ENCODE assay signal across 20 cellular contexts in the genomic region with DNA sequence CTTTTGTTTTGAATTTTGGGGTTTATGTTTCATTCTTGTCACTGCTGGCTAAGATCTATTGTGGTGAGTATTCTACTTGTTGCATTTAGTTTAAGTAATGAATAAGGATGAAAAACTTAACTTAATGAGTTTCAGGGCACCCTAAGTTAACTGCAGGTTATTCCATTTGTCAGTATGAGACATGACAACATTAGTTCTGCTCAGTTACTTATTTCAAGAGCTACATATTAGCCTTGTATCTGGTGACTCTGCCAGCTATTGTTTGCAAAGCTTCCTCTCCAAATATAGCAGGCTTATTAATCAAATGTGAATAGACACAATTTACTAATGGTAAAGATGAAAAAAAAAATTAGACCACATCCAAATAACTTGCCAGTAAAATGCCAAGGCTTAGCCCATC.
DNase-seq lines count a peak whose midpoint lies in the region; ATAC-seq, FAIRE-seq and TF ChIP-seq lines count a peak whose summit lies in the region.
"Had no signal": no experiment of that assay in that cellular context is flagged by ENCODE, and none has a peak within 500 bp of the region (broad histone marks: within the 10 kb centered on the region; RNA-seq: fewer than 3 reads in every experiment).

No MANE protein-coding gene starts in this region.

- H3K9me3 ChIP-seq in GM12878 (replicated peaks; ENCODE audit: control insufficient read depth, insufficient read depth, low read length) (no peaks in the 10 kb centered on the region), sigmoid colon (no peaks in the 10 kb centered on the region), smooth muscle cell (replicated peaks; ENCODE audit: low read depth) (no peaks in the 10 kb centered on the region)
- H3K9me3 ChIP-seq in naive thymus-derived CD4-positive, alpha-beta T cell (ENCODE audit: control insufficient read depth in 2 of 3, low read length in 3 of 3), result no peaks in the 10 kb centered on the region
- H3K9me3 ChIP-seq: A549, BE2C had no signal

- RAD21 ChIA-PET in GM12878 (lab: Charles Lee; ENCODE audit: unreplicated experiment), result interaction anchor here (0.7 to 1.0 kb wide), 2 partner anchors 57 to 171 kb away, joined by 3 read pairs; no protein-coding TSS in a partner anchor

- no peak for DNase-seq in activated CD4-positive, alpha-beta T cell treated with anti-CD3 and anti-CD28 coated beads, Interleukin-2, amount 10 ng/mL, durations not matched to agents 7 days and 5 days
- no peak for DNase-seq in activated CD4-positive, alpha-beta T cell treated with anti-CD3 and anti-CD28 coated beads for 48 hours
- DNase-seq in GM12878 (ENCODE audit: low read depth, low spot score), result no peak
- DNase-seq in renal cortical epithelial cell (ENCODE audit: low read depth), result peak; percentile 86
- DNase-seq in sigmoid colon, result no peak
- DNase-seq in naive thymus-derived CD4-positive, alpha-beta T cell, result no peak
- no peak for DNase-seq in smooth muscle cell (lab: John Stamatoyannopoulos, UW; ENCODE audit: unreplicated experiment)
- DNase-seq: BE2C; CD8-positive, alpha-beta T cell; COR-L47; DMS153; GF-D8; HCEC 1CT; HFFc6 had no signal

- H2AFZ ChIP-seq in GM12878 (ENCODE audit: control insufficient read depth, low read depth, low read length) (no peak overlapping the region), smooth muscle cell (ENCODE audit: low read depth) (no peak overlapping the region)

- H3K79me2 ChIP-seq in GM12878 (ENCODE audit: control insufficient read depth, insufficient read depth, low read length) (no peaks in the 10 kb centered on the region), smooth muscle cell (ENCODE audit: low read depth) (no peaks in the 10 kb centered on the region)

- H4K20me1 ChIP-seq in GM12878 (ENCODE audit: control insufficient read depth, insufficient read depth) (no peaks in the 10 kb centered on the region), smooth muscle cell (ENCODE audit: low read depth) (no peaks in the 10 kb centered on the region)

- H3K4me3 ChIP-seq in GM12878, result no peak overlapping the region
- no peak overlapping the region for H3K4me3 ChIP-seq in sigmoid colon
- no peak overlapping the region for H3K4me3 ChIP-seq in naive thymus-derived CD4-positive, alpha-beta T cell (ENCODE audit: low read length)
- H3K4me3 ChIP-seq in smooth muscle cell, result no peak overlapping the region
- H3K4me3 ChIP-seq: A549 had no signal

- peaks cover 3% of the 10 kb centered on the region; the same call in 1 of the 2 replicates for H3K4me1 ChIP-seq in GM12878 (ENCODE audit: control insufficient read depth, insufficient read depth, low read length)
- no peaks in the 10 kb centered on the region for H3K4me1 ChIP-seq in sigmoid colon
- H3K4me1 ChIP-seq in naive thymus-derived CD4-positive, alpha-beta T cell (ENCODE audit: control insufficient read depth in 2 of 2, insufficient read depth in 2 of 2, low read length in 2 of 2), result no peaks in the 10 kb centered on the region
- no peaks in the 10 kb centered on the region for H3K4me1 ChIP-seq in smooth muscle cell (ENCODE audit: low read depth)
- H3K4me1 ChIP-seq: A549, BE2C had no signal

- H3K9me3 Mint-ChIP-seq in activated CD4-positive, alpha-beta T cell treated with anti-CD3 and anti-CD28 coated beads, Interleukin-2, amount 10 ng/mL, durations not matched to agents 7 days and 5 days, result no peaks in the 10 kb centered on the region
- no peaks in the 10 kb centered on the region for H3K9me3 Mint-ChIP-seq in naive thymus-derived CD4-positive, alpha-beta T cell
- H3K9me3 Mint-ChIP-seq: CD8-positive, alpha-beta T cell; HFFc6 had no signal

- H3K27me3 Mint-ChIP-seq in activated CD4-positive, alpha-beta T cell treated with anti-CD3 and anti-CD28 coated beads, Interleukin-2, amount 10 ng/mL, durations not matched to agents 7 days and 5 days, result no peaks in the 10 kb centered on the region
- H3K27me3 Mint-ChIP-seq in naive thymus-derived CD4-positive, alpha-beta T cell, result no peaks in the 10 kb centered on the region

- H3K36me3 Mint-ChIP-seq in activated CD4-positive, alpha-beta T cell treated with anti-CD3 and anti-CD28 coated beads, Interleukin-2, amount 10 ng/mL, durations not matched to agents 7 days and 5 days (ENCODE audit: low read depth), result peaks cover 24% of the 10 kb centered on the region
- peaks cover 5 to 42% (median 27%) of the 10 kb centered on the region in 5 donors for H3K36me3 Mint-ChIP-seq in naive thymus-derived CD4-positive, alpha-beta T cell

- no peaks in the 10 kb centered on the region for H3F3A ChIP-seq in smooth muscle cell (ENCODE audit: low read depth)

- TF ChIP-seq CTCF in GM12878 (IDR thresholded peaks at IDR 0.05 in 2 of 3, conservative IDR thresholded peaks at IDR 0.05 in 1 of 3; ENCODE audit: control insufficient read depth in 2 of 3, extremely low read depth in 1 of 3, insufficient read depth in 1 of 3, low read depth in 3 of 3, low read length in 3 of 3) (no peak), sigmoid colon (IDR thresholded peaks at IDR 0.05) (no peak), smooth muscle cell (IDR thresholded peaks at IDR 0.05; ENCODE audit: borderline replicate concordance, insufficient read depth, poor library complexity, severe bottlenecking) (no peak)

- CTCF ChIA-PET in activated CD4-positive, alpha-beta T cell treated with anti-CD3 and anti-CD28 coated beads, Interleukin-2, amount 10 ng/mL, durations not matched to agents 7 days and 5 days (lab: Charles Lee), result interaction anchor here (1.1 to 1.5 kb wide), 2 partner anchors 9 to 13 kb away, joined by 3 to 4 read pairs; no protein-coding TSS in a partner anchor
- CTCF ChIA-PET in GM12878 (lab: Yijun Ruan, JAX), result interaction anchor here (0.5 to 1.3 kb wide), 5 partner anchors 10 to 1140 kb away, joined by 3 read pairs; no protein-coding TSS in a partner anchor
- CTCF ChIA-PET in naive thymus-derived CD4-positive, alpha-beta T cell (lab: Charles Lee), result no interaction called here

- peak overlapping the region; percentile 13 for H3K27ac Mint-ChIP-seq in activated CD4-positive, alpha-beta T cell treated with anti-CD3 and anti-CD28 coated beads, Interleukin-2, amount 10 ng/mL, durations not matched to agents 7 days and 5 days
- H3K27ac Mint-ChIP-seq in naive thymus-derived CD4-positive, alpha-beta T cell, result peak overlapping the region in 3 of 9 donors; percentile 43 to 71 (median 58)
- H3K27ac Mint-ChIP-seq: CD8-positive, alpha-beta T cell; HFFc6 had no signal

- ATAC-seq in GM12878, result peak; percentile 32; the same call in 2 of the 3 replicates
- no peak for ATAC-seq in naive thymus-derived CD4-positive, alpha-beta T cell
- ATAC-seq: A549; CD8-positive, alpha-beta T cell; HepG2 had no signal

- H3K4me1 Mint-ChIP-seq in activated CD4-positive, alpha-beta T cell treated with anti-CD3 and anti-CD28 coated beads, Interleukin-2, amount 10 ng/mL, durations not matched to agents 7 days and 5 days, result peaks cover 3% of the 10 kb centered on the region
- H3K4me1 Mint-ChIP-seq in naive thymus-derived CD4-positive, alpha-beta T cell, result peaks cover 0 to 45% (median 29%) of the 10 kb centered on the region in 7 donors

- intact Hi-C loops in GM12878 (cut with micrococcal nuclease; ENCODE audit: unreplicated experiment) (no loop called here), sigmoid colon (cut with DNase I) (no loop called here)
- intact Hi-C loops in naive thymus-derived CD4-positive, alpha-beta T cell (cut with micrococcal nuclease), result loop anchor here (2.0 to 10.0 kb wide), 3 partner anchors 15 to 641 kb away; a partner anchor contains a TSS

- no TSS peak for BruUV-seq in GM12878 (replicated peaks; lab: Mats Ljungman, UMichigan)

- TF ChIP-seq RAD21 in GM12878 (IDR thresholded peaks at IDR 0.05; ENCODE audit: insufficient read depth, low read depth, low read length), result no peak

- POLR2A ChIA-PET in activated CD4-positive, alpha-beta T cell treated with anti-CD3 and anti-CD28 coated beads, Interleukin-2, amount 10 ng/mL, durations not matched to agents 7 days and 5 days (lab: Charles Lee), result no interaction called here
- POLR2A ChIA-PET in GM12878 (lab: Charles Lee), result interaction anchor here (0.5 to 1.5 kb wide), 2 partner anchors 19 to 391 kb away, joined by 3 to 5 read pairs; no protein-coding TSS in a partner anchor
- POLR2A ChIA-PET in naive thymus-derived CD4-positive, alpha-beta T cell (lab: Charles Lee), result no interaction called here

- TF ChIP-seq POLR2A in GM12878 (IDR thresholded peaks at IDR 0.05; ENCODE audit: low read depth, low read length), result no peak
- TF ChIP-seq POLR2A in sigmoid colon (IDR thresholded peaks at IDR 0.05), result no peak

- H3K27me3 ChIP-seq in GM12878 (replicated peaks in 1 of 2; ENCODE audit: control insufficient read depth in 2 of 2, insufficient read depth in 2 of 2, low read length in 1 of 2), result no peaks in the 10 kb centered on the region
- H3K27me3 ChIP-seq in sigmoid colon, result no peaks in the 10 kb centered on the region
- no peaks in the 10 kb centered on the region for H3K27me3 ChIP-seq in naive thymus-derived CD4-positive, alpha-beta T cell (ENCODE audit: control insufficient read depth in 2 of 2, insufficient read depth in 2 of 2, low read length in 2 of 2)
- H3K27me3 ChIP-seq in smooth muscle cell (ENCODE audit: low read depth), result no peaks in the 10 kb centered on the region
- H3K27me3 ChIP-seq: BE2C had no signal

- H3K36me3 ChIP-seq in GM12878 (ENCODE audit: control insufficient read depth in 2 of 2, insufficient read depth in 2 of 2, low read length in 1 of 2) (no peaks in the 10 kb centered on the region), sigmoid colon (no peaks in the 10 kb centered on the region), smooth muscle cell (ENCODE audit: low read depth) (no peaks in the 10 kb centered on the region)
- H3K36me3 ChIP-seq in naive thymus-derived CD4-positive, alpha-beta T cell (ENCODE audit: control insufficient read depth in 2 of 3, insufficient read depth in 3 of 3, low read length in 3 of 3), result peaks cover 0 to 7% (median 5%) of the 10 kb centered on the region in 3 experiments
- H3K36me3 ChIP-seq: BE2C had no signal

- H3K9ac ChIP-seq in GM12878 (ENCODE audit: control insufficient read depth, insufficient read depth, low read length), result no peak overlapping the region
- no peak overlapping the region for H3K9ac ChIP-seq in smooth muscle cell (ENCODE audit: low read depth)

- SMC1A ChIA-PET in GM12878 (lab: Charles Lee; ENCODE audit: uncharacterized antibody, unreplicated experiment), result interaction anchor here (0.5 to 1.5 kb wide), 12 partner anchors 10 to 726 kb away, joined by 3 to 6 read pairs (median 3); no protein-coding TSS in a partner anchor

- H3K27ac ChIP-seq in GM12878 (ENCODE audit: control insufficient read depth, insufficient read depth) (no peak overlapping the region), sigmoid colon (no peak overlapping the region), smooth muscle cell (ENCODE audit: low read depth) (no peak overlapping the region)
- H3K27ac ChIP-seq in naive thymus-derived CD4-positive, alpha-beta T cell (ENCODE audit: low read depth, low read length), result no peak overlapping the region
- H3K27ac ChIP-seq: A549, C4-2B had no signal

- in situ Hi-C loops in GM12878 (cut with MboI), result no loop called here

- no peak for FAIRE-seq in GM12878 (lab: Jason Lieb, UNC)
- peak; percentile 99 for FAIRE-seq in islet of Langerhans (lab: Jason Lieb, UNC)
- FAIRE-seq: A549, D721Med, HepG2, HTR-8/SVneo had no signal

- no peak overlapping the region for H3K4me3 Mint-ChIP-seq in activated CD4-positive, alpha-beta T cell treated with anti-CD3 and anti-CD28 coated beads, Interleukin-2, amount 10 ng/mL, durations not matched to agents 7 days and 5 days
- no peak overlapping the region for H3K4me3 Mint-ChIP-seq in naive thymus-derived CD4-positive, alpha-beta T cell
- H3K4me3 Mint-ChIP-seq: CD8-positive, alpha-beta T cell; HFFc6 had no signal

- TF ChIP-seq EP300 in GM12878 (IDR thresholded peaks at IDR 0.05; ENCODE audit: borderline replicate concordance in 1 of 2, control insufficient read depth in 1 of 2, low read depth in 2 of 2, low read length in 2 of 2), result no peak
- TF ChIP-seq EP300 in sigmoid colon (IDR thresholded peaks at IDR 0.05), result no peak

- H3K4me2 ChIP-seq in GM12878 (ENCODE audit: control insufficient read depth, insufficient read depth), result no peak overlapping the region
- H3K4me2 ChIP-seq in smooth muscle cell, result no peak overlapping the region
- H3K4me2 ChIP-seq: A549 had no signal

Comparison
In these comparisons a context has a peak if more than half of its experiments do, and no peak if none do; other contexts are left out.
1. intact Hi-C loops: an anchor here in naive thymus-derived CD4-positive, alpha-beta T cell (2.0 to 10.0 kb wide); none called in GM12878 and sigmoid colon.